ENCODE assay signal across 17 cellular contexts in the genomic region with DNA sequence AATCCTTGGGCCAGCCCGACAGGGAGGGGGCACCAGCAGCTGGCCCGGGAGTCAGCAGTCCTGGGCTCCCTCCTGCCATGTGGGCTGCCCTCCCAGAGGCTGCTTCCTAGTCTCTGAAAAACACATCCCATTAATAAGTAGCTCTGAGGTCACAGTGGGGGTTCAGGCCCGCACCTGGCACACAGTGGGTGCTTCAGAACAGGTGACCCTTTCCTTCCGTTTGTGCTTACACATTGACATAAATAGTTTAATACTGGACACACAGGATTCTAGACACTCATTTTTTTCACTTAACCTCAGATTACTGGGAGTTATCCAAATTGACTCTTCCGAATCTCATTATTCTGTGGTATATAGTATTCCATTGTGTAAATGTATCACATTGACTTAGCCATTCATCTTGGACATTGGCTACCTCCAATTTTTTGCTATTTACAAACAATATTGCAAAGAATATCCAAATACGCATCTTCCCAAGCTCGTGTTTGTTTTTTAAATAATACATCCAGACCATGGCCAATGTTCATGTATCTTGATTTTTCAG.
"Had no signal": no experiment of that assay in that cellular context is flagged by ENCODE, and none has a peak within 500 bp of the region (broad histone marks: within the 10 kb centered on the region; RNA-seq: fewer than 3 reads in every experiment).

No MANE protein-coding gene starts in this region.

- H3K4me3 ChIP-seq: lung, pancreas, stomach, upper lobe of right lung had no signal

- DNase-seq: activated CD4-positive, alpha-beta T cell treated with anti-CD3 and anti-CD28 coated beads, Interleukin-2, amount 10 ng/mL, durations not matched to agents 7 days and 5 days; activated CD8-positive, alpha-beta T cell treated with anti-CD3 and anti-CD28 coated beads for 36 hours; activated naive CD8-positive, alpha-beta T cell treated with anti-CD3 and anti-CD28 coated beads for 36 hours; cerebellar nuclear complex; cortex of kidney; naive thymus-derived CD4-positive, alpha-beta T cell; small intestine; stimulated activated CD4-positive, alpha-beta T cell treated with anti-CD3 and anti-CD28 coated beads, Interleukin-15, amount 100 ng/mL, for 24 hours; stomach; upper lobe of right lung had no signal

- H3K27ac ChIP-seq: pancreas, upper lobe of right lung had no signal

- H3K9me3 Mint-ChIP-seq: activated CD4-positive, alpha-beta T cell treated with anti-CD3 and anti-CD28 coated beads, Interleukin-2, amount 10 ng/mL, durations not matched to agents 7 days and 5 days; activated CD8-positive, alpha-beta T cell treated with anti-CD3 and anti-CD28 coated beads for 36 hours; activated naive CD8-positive, alpha-beta T cell treated with anti-CD3 and anti-CD28 coated beads for 36 hours; activated T-helper 17 cell treated with anti-CD3 and anti-CD28 coated beads, Interleukin-2, amount 50 U/mL, for 72 hours; naive thymus-derived CD4-positive, alpha-beta T cell; stimulated activated memory B cell treated with anti-CD40 and anti-IgM and Interleukin-4, amounts not matched to agents 10 μg/mL and 1 μg/mL and 100 μg/mL, for 72 hours; T-helper 1 cell treated with Interleukin-12 subunit alpha and Interleukin-12 subunit beta and Interleukin-4 antibody, amounts not matched to agents 30 μg/mL and 1 μg/mL, for 36 hours had no signal

- H3K4me1 Mint-ChIP-seq: activated T-helper 17 cell treated with anti-CD3 and anti-CD28 coated beads, Interleukin-2, amount 50 U/mL, for 72 hours had no signal

- H3K4me3 Mint-ChIP-seq: activated CD4-positive, alpha-beta T cell treated with anti-CD3 and anti-CD28 coated beads, Interleukin-2, amount 10 ng/mL, durations not matched to agents 7 days and 5 days; activated CD8-positive, alpha-beta T cell treated with anti-CD3 and anti-CD28 coated beads for 36 hours; activated naive CD8-positive, alpha-beta T cell treated with anti-CD3 and anti-CD28 coated beads for 36 hours; activated T-helper 17 cell treated with anti-CD3 and anti-CD28 coated beads, Interleukin-2, amount 50 U/mL, for 72 hours; stimulated activated memory B cell treated with anti-CD40 and anti-IgM and Interleukin-4, amounts not matched to agents 10 μg/mL and 1 μg/mL and 100 μg/mL, for 72 hours had no signal

- H3K27ac Mint-ChIP-seq: activated CD4-positive, alpha-beta T cell treated with anti-CD3 and anti-CD28 coated beads, Interleukin-2, amount 10 ng/mL, durations not matched to agents 7 days and 5 days; activated CD8-positive, alpha-beta T cell treated with anti-CD3 and anti-CD28 coated beads for 36 hours; activated naive CD8-positive, alpha-beta T cell treated with anti-CD3 and anti-CD28 coated beads for 36 hours; activated T-helper 17 cell treated with anti-CD3 and anti-CD28 coated beads, Interleukin-2, amount 50 U/mL, for 72 hours; stimulated activated memory B cell treated with anti-CD40 and anti-IgM and Interleukin-4, amounts not matched to agents 10 μg/mL and 1 μg/mL and 100 μg/mL, for 72 hours; T-helper 1 cell treated with Interleukin-12 subunit alpha and Interleukin-12 subunit beta and Interleukin-4 antibody, amounts not matched to agents 30 μg/mL and 1 μg/mL, for 36 hours had no signal

- H3K9me3 ChIP-seq: pancreas, stomach, upper lobe of right lung had no signal

- ATAC-seq: activated CD4-positive, CD25-positive, alpha-beta regulatory T cell treated with anti-CD3 and anti-CD28 coated beads, Interleukin-2, amount 50 U/mL, for 24 hours; activated CD8-positive, alpha-beta T cell treated with anti-CD3 and anti-CD28 coated beads for 36 hours; activated T-helper 17 cell treated with anti-CD3 and anti-CD28 coated beads, Interleukin-2, amount 50 U/mL, for 72 hours; left lobe of liver; naive thymus-derived CD4-positive, alpha-beta T cell; pancreas; stimulated activated memory B cell treated with anti-CD40 and anti-IgM and Interleukin-4, amounts not matched to agents 10 μg/mL and 1 μg/mL and 100 μg/mL, for 72 hours; upper lobe of right lung had no signal

- H3K27me3 Mint-ChIP-seq: activated CD8-positive, alpha-beta T cell treated with anti-CD3 and anti-CD28 coated beads for 36 hours; activated naive CD8-positive, alpha-beta T cell treated with anti-CD3 and anti-CD28 coated beads for 36 hours; activated T-helper 17 cell treated with anti-CD3 and anti-CD28 coated beads, Interleukin-2, amount 50 U/mL, for 72 hours; stimulated activated memory B cell treated with anti-CD40 and anti-IgM and Interleukin-4, amounts not matched to agents 10 μg/mL and 1 μg/mL and 100 μg/mL, for 72 hours had no signal

- H3K36me3 Mint-ChIP-seq: naive thymus-derived CD4-positive, alpha-beta T cell had no signal

- H3K27me3 ChIP-seq: pancreas, stomach, upper lobe of right lung had no signal
